Comparison of ENCODE assay signal across 9 cellular contexts in genomic region chr16:89570983-89571598, GRCh38. TPM values are rescaled to one million over a fixed set of nuclear protein-coding genes. Genes with fewer than 3 reads are reported as not detected.
"Had no signal": no experiment of that assay in that cellular context is flagged by ENCODE, and none has a peak within 500 bp of the region (broad histone marks: within the 10 kb centered on the region; RNA-seq: fewer than 3 reads in every experiment).

No MANE protein-coding gene starts in this region.

RNA-seq across cellular contexts. Expression of gene CPNE7, which starts 4.5 kb away (rescaled TPM):
- total RNA-seq: left ventricle myocardium inferior had no signal
- polyA plus RNA-seq: naive thymus-derived CD4-positive, alpha-beta T cell had no signal

RNA-seq across cellular contexts. Expression of gene DPEP1, which starts 42.4 kb away (rescaled TPM):
- total RNA-seq: fibroblast of villous mesenchyme; foreskin keratinocyte; heart left ventricle; left ventricle myocardium inferior; mammary epithelial cell; mononuclear cell; naive thymus-derived CD4-positive, alpha-beta T cell had no signal
- polyA plus RNA-seq: fibroblast of lung; foreskin keratinocyte; heart left ventricle; immature natural killer cell; mammary epithelial cell; naive thymus-derived CD4-positive, alpha-beta T cell had no signal
